Comparison of ENCODE assay signal across 1 cellular context in genomic region chr14:65213316-65213715, GRCh38.
TF ChIP-seq lines count a peak whose summit lies in the region.

No MANE protein-coding gene starts in this region.

TF ChIP-seq in WTC11, 78 proteins besides CTCF, POLR2A, EP300 and RAD21 (continued from another document):
- TF ChIP-seq IRF1 (CRISPR knock-in tag; IDR thresholded peaks at IDR 0.05): no peak
- TF ChIP-seq ZNF232 (CRISPR knock-in tag; IDR thresholded peaks at IDR 0.05): no peak
- no peak for TF ChIP-seq ESRRA (CRISPR knock-in tag; IDR thresholded peaks at IDR 0.05; ENCODE audit: borderline replicate concordance)
